11 cellular contexts compared by ENCODE assay signal in the genomic region with DNA sequence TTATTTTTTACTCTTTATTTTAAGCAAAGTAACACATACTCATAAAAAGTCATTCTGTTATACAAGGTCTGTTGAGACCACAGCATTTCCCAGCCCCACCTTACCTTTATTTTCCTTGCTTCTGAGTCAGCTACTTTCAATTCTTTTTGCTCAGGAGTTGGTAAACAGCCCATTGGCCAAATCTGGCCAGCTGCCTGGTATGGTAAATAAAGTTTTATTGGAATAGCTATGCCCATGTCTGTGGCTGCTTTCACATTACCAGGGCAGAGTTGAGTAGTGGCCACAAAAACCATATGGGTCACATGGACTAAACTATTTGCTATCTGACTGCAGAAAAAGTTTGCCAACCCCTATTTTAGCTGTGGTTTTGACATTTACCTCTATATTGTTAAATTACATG. TPM values are rescaled to one million over a fixed set of nuclear protein-coding genes. Genes with fewer than 3 reads are reported as not detected.
DNase-seq lines count a peak whose midpoint lies in the region; ATAC-seq and TF ChIP-seq lines count a peak whose summit lies in the region.
"Had no signal": no experiment of that assay in that cellular context is flagged by ENCODE, and none has a peak within 500 bp of the region (broad histone marks: within the 10 kb centered on the region; RNA-seq: fewer than 3 reads in every experiment).

No MANE protein-coding gene starts in this region.

- H3K27me3 Mint-ChIP-seq in activated CD8-positive, alpha-beta T cell treated with anti-CD3 and anti-CD28 coated beads, Interleukin-2, amount 10 ng/mL, durations not matched to agents 7 days and 5 days (ENCODE audit: low read depth) = peaks cover 8% of the 10 kb centered on the region
- no peaks in the 10 kb centered on the region for H3K27me3 Mint-ChIP-seq in neural crest cell (ENCODE audit: low read depth)
- peaks cover 5% of the 10 kb centered on the region for H3K27me3 Mint-ChIP-seq in T-helper 17 cell

- ATAC-seq in activated CD8-positive, alpha-beta T cell treated with anti-CD3 and anti-CD28 coated beads, Interleukin-2, amount 10 ng/mL, durations not matched to agents 7 days and 5 days = no peak
- no peak for ATAC-seq in T-helper 17 cell
- ATAC-seq: foreskin keratinocyte had no signal

- H3K36me3 ChIP-seq in MG63 = peaks cover 5% of the 10 kb centered on the region

- H3K9me3 Mint-ChIP-seq in activated CD8-positive, alpha-beta T cell treated with anti-CD3 and anti-CD28 coated beads, Interleukin-2, amount 10 ng/mL, durations not matched to agents 7 days and 5 days (ENCODE audit: insufficient read depth) = no peaks in the 10 kb centered on the region
- no peaks in the 10 kb centered on the region for H3K9me3 Mint-ChIP-seq in neural crest cell

- no peak overlapping the region for H3K27ac Mint-ChIP-seq in activated CD8-positive, alpha-beta T cell treated with anti-CD3 and anti-CD28 coated beads, Interleukin-2, amount 10 ng/mL, durations not matched to agents 7 days and 5 days
- H3K27ac Mint-ChIP-seq in neural crest cell (ENCODE audit: unreplicated experiment) (no peak overlapping the region), T-helper 17 cell (no peak overlapping the region)

- CTCF ChIA-PET in activated CD8-positive, alpha-beta T cell treated with anti-CD3 and anti-CD28 coated beads, Interleukin-2, amount 10 ng/mL, durations not matched to agents 7 days and 5 days (lab: Charles Lee) = interaction anchor here (0.8 to 8.0 kb wide), 10 partner anchors 9 to 229 kb away, joined by 3 to 106 read pairs (median 8); no protein-coding TSS in a partner anchor

- DNase-seq in DMS79 treated with DMSO at 0.1 percent for 48 hours (lab: John Stamatoyannopoulos, UW) = peak; percentile 5
- DNase-seq in DMS79 (lab: John Stamatoyannopoulos, UW) = no peak
- peak; percentile 55 for DNase-seq in MG63
- DNase-seq in activated CD8-positive, alpha-beta T cell treated with anti-CD3 and anti-CD28 coated beads, Interleukin-2, amount 10 ng/mL, durations not matched to agents 7 days and 5 days = peak; percentile 55
- no peak for DNase-seq in neural crest cell (ENCODE audit: low read depth, low spot score)
- no peak for DNase-seq in stimulated activated CD8-positive, alpha-beta memory T cell treated with anti-CD3 and anti-CD28 coated beads, Interleukin-4, amount 100 ng/mL, for 48 hours
- DNase-seq in T-helper 17 cell = no peak
- DNase-seq in effector CD8-positive, alpha-beta T cell (lab: John Stamatoyannopoulos, UW) = no peak
- DNase-seq: amygdala, trophoblast cell had no signal

- TF ChIP-seq CTCF in neural crest cell (conservative IDR thresholded peaks at IDR 0.05) = no peak

- H3K27me3 ChIP-seq in MG63 = no peaks in the 10 kb centered on the region
- H3K27me3 ChIP-seq: foreskin keratinocyte had no signal

- H3K4me3 Mint-ChIP-seq in activated CD8-positive, alpha-beta T cell treated with anti-CD3 and anti-CD28 coated beads, Interleukin-2, amount 10 ng/mL, durations not matched to agents 7 days and 5 days = no peak overlapping the region
- H3K4me3 Mint-ChIP-seq in neural crest cell (peak overlapping the region; percentile 20), T-helper 17 cell (no peak overlapping the region)

- H3K4me1 Mint-ChIP-seq in activated CD8-positive, alpha-beta T cell treated with anti-CD3 and anti-CD28 coated beads, Interleukin-2, amount 10 ng/mL, durations not matched to agents 7 days and 5 days (ENCODE audit: low read depth) = peaks cover 36% of the 10 kb centered on the region
- H3K4me1 Mint-ChIP-seq in neural crest cell (peaks cover 20% of the 10 kb centered on the region), T-helper 17 cell (peaks cover 12% of the 10 kb centered on the region)

- no peak overlapping the region for H3K4me3 ChIP-seq in MG63

- peaks cover 8% of the 10 kb centered on the region for H3K36me3 Mint-ChIP-seq in activated CD8-positive, alpha-beta T cell treated with anti-CD3 and anti-CD28 coated beads, Interleukin-2, amount 10 ng/mL, durations not matched to agents 7 days and 5 days (ENCODE audit: low read depth)
- H3K36me3 Mint-ChIP-seq in neural crest cell (ENCODE audit: low read depth) = no peaks in the 10 kb centered on the region
- H3K36me3 Mint-ChIP-seq in T-helper 17 cell (ENCODE audit: low read depth) = peaks cover 3% of the 10 kb centered on the region

- no peaks in the 10 kb centered on the region; the same call in 1 of the 2 replicates for H3K9me3 ChIP-seq in MG63
- no peaks in the 10 kb centered on the region for H3K9me3 ChIP-seq in T-helper 17 cell (ENCODE audit: control insufficient read depth, low read length, poor library complexity, severe bottlenecking)

- POLR2A ChIA-PET in activated CD8-positive, alpha-beta T cell treated with anti-CD3 and anti-CD28 coated beads, Interleukin-2, amount 10 ng/mL, durations not matched to agents 7 days and 5 days (lab: Charles Lee) = no interaction called here

RNA-seq across cellular contexts. Expression of a gene that starts 3.4 kb away (rescaled TPM):
- 0.76 and 4.7 TPM in 2 replicates for total RNA-seq in MG63 (2014; rRNA removed; shearing (Covaris generic); ENCODE audit: low replicate concordance)
- 10 to 100 TPM; 19.6 to 21.3 TPM for total RNA-seq in activated CD8-positive, alpha-beta T cell treated with anti-CD3 and anti-CD28 coated beads, Interleukin-2, amount 10 ng/mL, durations not matched to agents 7 days and 5 days
- 28.2 and 30.7 TPM in 2 replicates for total RNA-seq in neural crest cell
- total RNA-seq in T-helper 17 cell = 10 to 100 TPM; 28.8 to 31.7 TPM

Comparison
In these comparisons a context has a peak if more than half of its experiments do, and no peak if none do; other contexts are left out.
1. DNase-seq: peak in DMS79 treated with DMSO at 0.1 percent for 48 hours (single experiment), MG63 (single experiment) and activated CD8-positive, alpha-beta T cell treated with anti-CD3 and anti-CD28 coated beads, Interleukin-2, amount 10 ng/mL, durations not matched to agents 7 days and 5 days (single experiment); none in DMS79 (single experiment), neural crest cell (single experiment), stimulated activated CD8-positive, alpha-beta memory T cell treated with anti-CD3 and anti-CD28 coated beads, Interleukin-4, amount 100 ng/mL, for 48 hours (single experiment), T-helper 17 cell (0 of 3) and effector CD8-positive, alpha-beta T cell (single experiment).